ENCODE assay signal across 1 cellular context in genomic region chr2:45611020-45611737, GRCh38.
TF ChIP-seq lines count a peak whose summit lies in the region.

A gene with protein sequence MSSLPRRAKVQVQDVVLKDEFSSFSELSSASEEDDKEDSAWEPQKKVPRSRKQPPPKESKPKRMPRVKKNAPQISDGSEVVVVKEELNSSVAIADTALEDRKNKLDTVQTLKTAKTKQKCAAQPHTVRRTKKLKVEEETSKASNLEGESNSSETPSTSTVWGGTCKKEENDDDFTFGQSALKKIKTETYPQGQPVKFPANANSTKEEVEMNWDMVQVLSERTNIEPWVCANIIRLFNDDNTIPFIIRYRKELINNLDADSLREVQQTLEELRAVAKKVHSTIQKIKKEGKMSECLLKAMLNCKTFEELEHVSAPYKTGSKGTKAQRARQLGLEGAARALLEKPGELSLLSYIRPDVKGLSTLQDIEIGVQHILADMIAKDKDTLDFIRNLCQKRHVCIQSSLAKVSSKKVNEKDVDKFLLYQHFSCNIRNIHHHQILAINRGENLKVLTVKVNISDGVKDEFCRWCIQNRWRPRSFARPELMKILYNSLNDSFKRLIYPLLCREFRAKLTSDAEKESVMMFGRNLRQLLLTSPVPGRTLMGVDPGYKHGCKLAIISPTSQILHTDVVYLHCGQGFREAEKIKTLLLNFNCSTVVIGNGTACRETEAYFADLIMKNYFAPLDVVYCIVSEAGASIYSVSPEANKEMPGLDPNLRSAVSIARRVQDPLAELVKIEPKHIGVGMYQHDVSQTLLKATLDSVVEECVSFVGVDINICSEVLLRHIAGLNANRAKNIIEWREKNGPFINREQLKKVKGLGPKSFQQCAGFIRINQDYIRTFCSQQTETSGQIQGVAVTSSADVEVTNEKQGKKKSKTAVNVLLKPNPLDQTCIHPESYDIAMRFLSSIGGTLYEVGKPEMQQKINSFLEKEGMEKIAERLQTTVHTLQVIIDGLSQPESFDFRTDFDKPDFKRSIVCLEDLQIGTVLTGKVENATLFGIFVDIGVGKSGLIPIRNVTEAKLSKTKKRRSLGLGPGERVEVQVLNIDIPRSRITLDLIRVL (minus strand): TSS chr2:45611267. CDS start chr2:45605441, 5,826 bp downstream.

TF ChIP-seq in K562, 482 proteins besides CTCF, POLR2A, EP300 and RAD21 (continued from another document and continues in another):
- TF ChIP-seq, protein P1, sequence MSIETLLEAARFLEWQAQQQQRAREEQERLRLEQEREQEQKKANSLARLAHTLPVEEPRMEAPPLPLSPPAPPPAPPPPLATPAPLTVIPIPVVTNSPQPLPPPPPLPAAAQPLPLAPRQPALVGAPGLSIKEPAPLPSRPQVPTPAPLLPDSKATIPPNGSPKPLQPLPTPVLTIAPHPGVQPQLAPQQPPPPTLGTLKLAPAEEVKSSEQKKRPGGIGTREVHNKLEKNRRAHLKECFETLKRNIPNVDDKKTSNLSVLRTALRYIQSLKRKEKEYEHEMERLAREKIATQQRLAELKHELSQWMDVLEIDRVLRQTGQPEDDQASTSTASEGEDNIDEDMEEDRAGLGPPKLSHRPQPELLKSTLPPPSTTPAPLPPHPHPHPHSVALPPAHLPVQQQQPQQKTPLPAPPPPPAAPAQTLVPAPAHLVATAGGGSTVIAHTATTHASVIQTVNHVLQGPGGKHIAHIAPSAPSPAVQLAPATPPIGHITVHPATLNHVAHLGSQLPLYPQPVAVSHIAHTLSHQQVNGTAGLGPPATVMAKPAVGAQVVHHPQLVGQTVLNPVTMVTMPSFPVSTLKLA (conservative IDR thresholded peaks at IDR 0.05), result peak in 1 of 2 experiments; percentile 45; a peak in 3 of 4 replicates
- TF ChIP-seq JUND (IDR thresholded peaks at IDR 0.05; ENCODE audit: borderline replicate concordance, low read depth, low read length) (peak; percentile 47; the same call in 1 of the 2 replicates), JUND (tag; IDR thresholded peaks at IDR 0.05; ENCODE audit: borderline replicate concordance, low read depth, low read length) (no peak; the same call in 2 of the 3 replicates), PBX2 (CRISPR knock-in tag; IDR thresholded peaks at IDR 0.05; ENCODE audit: low read depth) (no peak), PBX2 (tag; conservative IDR thresholded peaks at IDR 0.05; ENCODE audit: low read depth) (peak; percentile 83), EWSR1 (IDR thresholded peaks at IDR 0.05; ENCODE audit: borderline replicate concordance, low read depth, partially characterized antibody) (no peak), RB1 (IDR thresholded peaks at IDR 0.05; ENCODE audit: low read depth) (peak; percentile 81; the same call in 1 of the 2 replicates), XRCC3 (IDR thresholded peaks at IDR 0.05) (no peak), XRCC5 (IDR thresholded peaks at IDR 0.05; ENCODE audit: low read depth, low read length) (0 out of 2 replicates have a peak, but pooled peaks have one; percentile 24), GTF2E2 (tag; IDR thresholded peaks at IDR 0.05) (peak; percentile 82; the same call in 1 of the 2 replicates), SUPT5H (IDR thresholded peaks at IDR 0.05) (peak; percentile 90), NKRF (IDR thresholded peaks at IDR 0.05; ENCODE audit: borderline replicate concordance) (no peak), NFYB (IDR thresholded peaks at IDR 0.05; ENCODE audit: extremely low read depth, insufficient read length) (no peak), FOXK2 (conservative IDR thresholded peaks at IDR 0.05 in 1 of 2, IDR thresholded peaks at IDR 0.05 in 1 of 2; ENCODE audit: low read depth in 2 of 2) (peak in 1 of 2 experiments; percentile 51; a peak in 2 of 4 replicates), C11orf30 (IDR thresholded peaks at IDR 0.05; ENCODE audit: low read depth) (peak; percentile 53; the same call in 1 of the 2 replicates), MEIS2 (IDR thresholded peaks at IDR 0.05; ENCODE audit: partially characterized antibody) (peak; percentile 87), RBM22 (IDR thresholded peaks at IDR 0.05; ENCODE audit: low read depth, low read length, poor library complexity, severe bottlenecking) (peak; percentile 40), CXXC5 (CRISPR knock-in tag; IDR thresholded peaks at IDR 0.05) (peak; percentile 84), ATF7 (IDR thresholded peaks at IDR 0.05) (peak; percentile 44), ARID1B (IDR thresholded peaks at IDR 0.05) (no peak), KDM5B (IDR thresholded peaks at IDR 0.05; ENCODE audit: insufficient replicate concordance, low read depth, low read length) (peak; percentile 93), SIN3B (IDR thresholded peaks at IDR 0.05; ENCODE audit: low read depth) (no peak), ZNF197 (CRISPR knock-in tag; IDR thresholded peaks at IDR 0.05; ENCODE audit: low read depth) (no peak), TCF7 (IDR thresholded peaks at IDR 0.05; ENCODE audit: borderline replicate concordance) (no peak), TRIM24 (IDR thresholded peaks at IDR 0.05) (peak in 1 of 2 experiments; percentile 87; a peak in 2 of 4 replicates), ZNF174 (CRISPR knock-in tag; IDR thresholded peaks at IDR 0.05) (no peak), CCNT2 (IDR thresholded peaks at IDR 0.05; ENCODE audit: borderline replicate concordance, extremely low read depth, insufficient read length, low read depth, low read length) (peak; percentile 59), FOXM1 (IDR thresholded peaks at IDR 0.05; ENCODE audit: low read depth) (0 out of 2 replicates have a peak, but pooled peaks have one; percentile 5), FOXM1 (CRISPR knock-in tag; IDR thresholded peaks at IDR 0.05; ENCODE audit: low read depth) (no peak), CBX1 (IDR thresholded peaks at IDR 0.05; ENCODE audit: low read depth) (0 out of 2 replicates have a peak, but pooled peaks have one; percentile 24), ETV1 (tag; conservative IDR thresholded peaks at IDR 0.05; ENCODE audit: low read depth) (peak; percentile 90), PHF20 (IDR thresholded peaks at IDR 0.05; ENCODE audit: partially characterized antibody) (peak; percentile 53), CREM (IDR thresholded peaks at IDR 0.05; ENCODE audit: low read depth) (peak; percentile 83), POLR3A (IDR thresholded peaks at IDR 0.05; ENCODE audit: borderline replicate concordance, extremely low read depth, insufficient read depth, insufficient read length) (no peak), ATF3 (IDR thresholded peaks at IDR 0.05) (no peak), ATF3 (CRISPR knock-in tag; conservative IDR thresholded peaks at IDR 0.05) (0 out of 2 replicates have a peak, but pooled peaks have one; percentile 64), POLR2AphosphoS2 (IDR thresholded peaks at IDR 0.05; ENCODE audit: low read length) (no peak; the same call in 1 of the 2 replicates), ZNF695 (CRISPR knock-in tag; IDR thresholded peaks at IDR 0.05) (no peak)
- TF ChIP-seq, protein P2, sequence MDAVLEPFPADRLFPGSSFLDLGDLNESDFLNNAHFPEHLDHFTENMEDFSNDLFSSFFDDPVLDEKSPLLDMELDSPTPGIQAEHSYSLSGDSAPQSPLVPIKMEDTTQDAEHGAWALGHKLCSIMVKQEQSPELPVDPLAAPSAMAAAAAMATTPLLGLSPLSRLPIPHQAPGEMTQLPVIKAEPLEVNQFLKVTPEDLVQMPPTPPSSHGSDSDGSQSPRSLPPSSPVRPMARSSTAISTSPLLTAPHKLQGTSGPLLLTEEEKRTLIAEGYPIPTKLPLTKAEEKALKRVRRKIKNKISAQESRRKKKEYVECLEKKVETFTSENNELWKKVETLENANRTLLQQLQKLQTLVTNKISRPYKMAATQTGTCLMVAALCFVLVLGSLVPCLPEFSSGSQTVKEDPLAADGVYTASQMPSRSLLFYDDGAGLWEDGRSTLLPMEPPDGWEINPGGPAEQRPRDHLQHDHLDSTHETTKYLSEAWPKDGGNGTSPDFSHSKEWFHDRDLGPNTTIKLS (IDR thresholded peaks at IDR 0.05; ENCODE audit: borderline replicate concordance, low read depth), result peak; percentile 67; the same call in 1 of the 2 replicates
- TF ChIP-seq, protein P3, sequence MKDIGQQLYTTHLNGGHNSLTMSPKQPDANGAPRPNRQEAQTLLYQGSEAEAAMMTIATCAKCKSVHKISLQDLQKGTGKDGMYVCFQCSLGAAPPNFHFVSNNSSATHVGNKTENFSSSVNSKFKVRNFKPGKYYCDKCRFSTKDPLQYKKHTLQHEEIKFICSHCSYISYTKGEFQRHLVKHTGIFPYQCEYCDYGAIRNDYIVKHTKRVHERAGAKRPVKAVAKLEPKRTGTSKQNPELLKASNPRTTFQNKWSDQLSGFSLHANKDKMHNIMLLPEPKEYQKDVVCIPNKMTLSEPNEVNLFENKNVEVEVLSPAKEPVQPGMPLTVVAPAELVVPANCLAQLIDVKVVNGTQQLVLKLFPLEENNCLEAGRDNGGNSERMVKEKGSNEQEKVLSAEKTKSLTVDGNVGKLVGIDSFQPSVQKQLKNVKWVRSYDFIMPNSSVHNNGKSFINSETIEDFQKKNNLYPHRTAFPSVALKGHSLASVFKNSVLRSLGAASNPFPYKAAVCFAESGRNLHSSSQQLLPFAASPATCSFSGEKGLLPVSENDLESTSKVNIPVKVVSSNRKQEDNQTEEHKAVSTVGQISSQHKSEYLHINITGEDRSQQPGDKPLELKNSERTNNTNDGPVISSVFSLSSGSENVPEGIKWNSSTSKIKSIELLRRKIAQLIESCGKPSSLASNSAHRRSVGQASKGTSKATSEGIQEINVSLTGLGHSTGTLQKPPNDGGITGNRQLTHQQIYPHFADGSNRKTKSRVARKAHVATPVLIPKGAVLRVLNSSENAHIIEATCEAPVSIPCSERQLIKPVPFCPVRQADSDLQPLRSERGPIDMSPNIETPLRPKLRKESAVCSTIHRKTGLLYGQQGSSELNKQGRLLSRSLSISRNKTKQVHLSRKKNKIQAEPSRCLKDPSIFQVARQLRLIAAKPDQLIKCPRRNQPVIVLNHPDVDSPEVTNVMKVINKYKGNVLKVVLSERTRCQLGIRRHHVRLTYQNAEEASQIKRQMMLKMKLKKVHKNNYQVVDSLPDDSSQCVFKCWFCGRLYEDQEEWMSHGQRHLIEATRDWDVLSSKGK (CRISPR knock-in tag; IDR thresholded peaks at IDR 0.05), result no peak
- TF ChIP-seq, protein P4, sequence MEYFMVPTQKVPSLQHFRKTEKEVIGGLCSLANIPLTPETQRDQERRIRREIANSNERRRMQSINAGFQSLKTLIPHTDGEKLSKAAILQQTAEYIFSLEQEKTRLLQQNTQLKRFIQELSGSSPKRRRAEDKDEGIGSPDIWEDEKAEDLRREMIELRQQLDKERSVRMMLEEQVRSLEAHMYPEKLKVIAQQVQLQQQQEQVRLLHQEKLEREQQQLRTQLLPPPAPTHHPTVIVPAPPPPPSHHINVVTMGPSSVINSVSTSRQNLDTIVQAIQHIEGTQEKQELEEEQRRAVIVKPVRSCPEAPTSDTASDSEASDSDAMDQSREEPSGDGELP (CRISPR knock-in tag; IDR thresholded peaks at IDR 0.05; ENCODE audit: borderline replicate concordance), result peak; percentile 72; the same call in 1 of the 2 replicates
- TF ChIP-seq, protein P5, sequence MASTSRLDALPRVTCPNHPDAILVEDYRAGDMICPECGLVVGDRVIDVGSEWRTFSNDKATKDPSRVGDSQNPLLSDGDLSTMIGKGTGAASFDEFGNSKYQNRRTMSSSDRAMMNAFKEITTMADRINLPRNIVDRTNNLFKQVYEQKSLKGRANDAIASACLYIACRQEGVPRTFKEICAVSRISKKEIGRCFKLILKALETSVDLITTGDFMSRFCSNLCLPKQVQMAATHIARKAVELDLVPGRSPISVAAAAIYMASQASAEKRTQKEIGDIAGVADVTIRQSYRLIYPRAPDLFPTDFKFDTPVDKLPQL (IDR thresholded peaks at IDR 0.05; ENCODE audit: extremely low read depth, insufficient read length), result peak; percentile 74
- TF ChIP-seq, protein P6, sequence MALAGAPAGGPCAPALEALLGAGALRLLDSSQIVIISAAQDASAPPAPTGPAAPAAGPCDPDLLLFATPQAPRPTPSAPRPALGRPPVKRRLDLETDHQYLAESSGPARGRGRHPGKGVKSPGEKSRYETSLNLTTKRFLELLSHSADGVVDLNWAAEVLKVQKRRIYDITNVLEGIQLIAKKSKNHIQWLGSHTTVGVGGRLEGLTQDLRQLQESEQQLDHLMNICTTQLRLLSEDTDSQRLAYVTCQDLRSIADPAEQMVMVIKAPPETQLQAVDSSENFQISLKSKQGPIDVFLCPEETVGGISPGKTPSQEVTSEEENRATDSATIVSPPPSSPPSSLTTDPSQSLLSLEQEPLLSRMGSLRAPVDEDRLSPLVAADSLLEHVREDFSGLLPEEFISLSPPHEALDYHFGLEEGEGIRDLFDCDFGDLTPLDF (CRISPR knock-in tag; IDR thresholded peaks at IDR 0.05), result peak; percentile 77; the same call in 1 of the 2 replicates
